22 cellular contexts compared by ENCODE assay signal in genomic region chr14:50985816-50986396, GRCh38. TPM values are rescaled to one million over a fixed set of nuclear protein-coding genes. Genes with fewer than 3 reads are reported as not detected.
A peak's percentile ranks its signal among the peaks of the same experiment; 100 is the strongest.
DNase-seq lines count a peak whose midpoint lies in the region; TF ChIP-seq lines count a peak whose summit lies in the region.
"Had no signal": no experiment of that assay in that cellular context is flagged by ENCODE, and none has a peak within 500 bp of the region (broad histone marks: within the 10 kb centered on the region; RNA-seq: fewer than 3 reads in every experiment).

No MANE protein-coding gene starts in this region.

- peak overlapping the region; percentile 24 to 95 (median 85) for H3K27ac ChIP-seq in dorsolateral prefrontal cortex
- H3K27ac ChIP-seq: ovary, right atrium auricular region, tibial artery had no signal

- intact Hi-C loops in dorsolateral prefrontal cortex (cut with DNase I), result loop anchor here in 1 of 2 donors (1.0 kb wide), 1 partner anchor 108 kb away; no protein-coding TSS in a partner anchor

- H3K9ac ChIP-seq in NT2/D1 (ENCODE audit: insufficient read length, low read depth), result no peak overlapping the region

- H3K36me3 ChIP-seq in NT2/D1 (ENCODE audit: insufficient read depth, insufficient read length, low read length), result no peaks in the 10 kb centered on the region
- H3K36me3 ChIP-seq: ovary, right atrium auricular region, tibial artery had no signal

- TF ChIP-seq CTCF in dorsolateral prefrontal cortex (IDR thresholded peaks at IDR 0.05 in 54 of 56, conservative IDR thresholded peaks at IDR 0.05 in 2 of 56; ENCODE audit: low read depth in 1 of 56, partially characterized antibody in 56 of 56), result no peak

- H3K27me3 ChIP-seq in NT2/D1 (ENCODE audit: insufficient read depth, insufficient read length), result no peaks in the 10 kb centered on the region
- H3K27me3 ChIP-seq in dorsolateral prefrontal cortex, result no peaks in the 10 kb centered on the region
- H3K27me3 ChIP-seq: ovary, right atrium auricular region, tibial artery had no signal

- no peaks in the 10 kb centered on the region for H3K4me1 ChIP-seq in NT2/D1 (ENCODE audit: insufficient read depth, insufficient read length)
- H3K4me1 ChIP-seq: right atrium auricular region, tibial artery had no signal

- no peak overlapping the region for H3K4me3 ChIP-seq in NT2/D1 (ENCODE audit: insufficient read length, low read depth)
- peak overlapping the region in 58 of 59 donors; percentile 2 to 62 (median 38) for H3K4me3 ChIP-seq in dorsolateral prefrontal cortex
- H3K4me3 ChIP-seq: ovary, right atrium auricular region, tibial artery had no signal

- peak; percentile 11 for DNase-seq in NT2/D1 (ENCODE audit: low read depth, low spot score)
- no peak for DNase-seq in dorsolateral prefrontal cortex
- peak; percentile 35 for DNase-seq in iPS-NIHi7 (ENCODE audit: extremely low spot score)
- DNase-seq in superior temporal gyrus (ENCODE audit: extremely low spot score), result peak; percentile 79
- DNase-seq in hepatic stellate cell (ENCODE audit: low spot score), result no peak
- DNase-seq in stimulated activated CD4-positive, alpha-beta T cell treated with anti-CD3 and anti-CD28 coated beads, Interleukin-4, amount 100 ng/mL, for 1 hour, result no peak
- no peak for DNase-seq in EL
- DNase-seq: activated CD4-positive, alpha-beta T cell treated with anti-CD3 and anti-CD28 coated beads for 1 hour; activated CD8-positive, alpha-beta T cell treated with anti-CD3 and anti-CD28 coated beads for 36 hours; activated naive CD8-positive, alpha-beta T cell treated with anti-CD3 and anti-CD28 coated beads, Interleukin-2, amount 10 ng/mL, durations not matched to agents 7 days and 5 days; Karpas-422; left colon; MV-4-11; naive thymus-derived CD4-positive, alpha-beta T cell; NCI-H146; NCI-H510A treated with DMSO at 0.1 percent for 48 hours; ovary; stimulated activated CD4-positive, alpha-beta T cell treated with anti-CD3 and anti-CD28 coated beads, Interleukin-4, amount 100 ng/mL, for 4 hours; stimulated activated naive CD4-positive, alpha-beta T cell treated with Interleukin-2 at 50 U/mL for 16 hours; T-helper 1 cell; tibial artery had no signal

- no peaks in the 10 kb centered on the region; the same call in 1 of the 2 replicates for H3K9me3 ChIP-seq in NT2/D1 (ENCODE audit: insufficient read depth, low read length)
- H3K9me3 ChIP-seq: ovary, right atrium auricular region, tibial artery had no signal

RNA-seq across cellular contexts. Expression of gene PYGL, which starts 41.6 kb away (rescaled TPM):
- total RNA-seq in dorsolateral prefrontal cortex, result 10 to 100 TPM in 80 of 120 experiments, 1 to 10 TPM in 40; 3.2 to 42.6 (median 13.0) TPM

Comparison
In these comparisons a context has a peak if more than half of its experiments do, and no peak if none do; other contexts are left out.
1. DNase-seq: peak in NT2/D1 (single experiment), iPS-NIHi7 (single experiment) and superior temporal gyrus (single experiment); none in dorsolateral prefrontal cortex (0 of 10), hepatic stellate cell (single experiment), stimulated activated CD4-positive, alpha-beta T cell treated with anti-CD3 and anti-CD28 coated beads, Interleukin-4, amount 100 ng/mL, for 1 hour (single experiment) and EL (single experiment).